Comparison of ENCODE assay signal across 1 cellular context in genomic region chr2:10119027-10119325, GRCh38.
TF ChIP-seq lines count a peak whose summit lies in the region.

No MANE protein-coding gene starts in this region.

TF ChIP-seq in liver, 16 proteins besides CTCF, POLR2A, EP300 and RAD21:
- TF ChIP-seq HNF4G (IDR thresholded peaks at IDR 0.05) (peak; percentile 88), YY1 (IDR thresholded peaks at IDR 0.05) (no peak), HNF4A (conservative IDR thresholded peaks at IDR 0.05) (peak; percentile 94 to 97), SP1 (IDR thresholded peaks at IDR 0.05) (peak; percentile 91), RXRA (IDR thresholded peaks at IDR 0.05) (peak; percentile 98 to 99), FOXA2 (IDR thresholded peaks at IDR 0.05) (peak; percentile 47), ATF3 (IDR thresholded peaks at IDR 0.05) (no peak), ZBTB33 (IDR thresholded peaks at IDR 0.05) (peak; percentile 15), MAX (IDR thresholded peaks at IDR 0.05) (peak; percentile 61), NR2F2 (IDR thresholded peaks at IDR 0.05) (peak; percentile 91), REST (IDR thresholded peaks at IDR 0.05) (peak; percentile 21), EGR1 (IDR thresholded peaks at IDR 0.05; ENCODE audit: low read depth in 2 of 2) (peak in 1 of 2 donors; percentile 73), GABPA (IDR thresholded peaks at IDR 0.05 in 1 of 2, conservative IDR thresholded peaks at IDR 0.05 in 1 of 2) (peak in 1 of 2 donors; percentile 63), FOXA1 (IDR thresholded peaks at IDR 0.05) (peak; percentile 14), TAF1 (conservative IDR thresholded peaks at IDR 0.05) (no peak), JUND (IDR thresholded peaks at IDR 0.05) (peak; percentile 50 to 66)
